ENCODE assay signal across 8 cellular contexts in the genomic region with DNA sequence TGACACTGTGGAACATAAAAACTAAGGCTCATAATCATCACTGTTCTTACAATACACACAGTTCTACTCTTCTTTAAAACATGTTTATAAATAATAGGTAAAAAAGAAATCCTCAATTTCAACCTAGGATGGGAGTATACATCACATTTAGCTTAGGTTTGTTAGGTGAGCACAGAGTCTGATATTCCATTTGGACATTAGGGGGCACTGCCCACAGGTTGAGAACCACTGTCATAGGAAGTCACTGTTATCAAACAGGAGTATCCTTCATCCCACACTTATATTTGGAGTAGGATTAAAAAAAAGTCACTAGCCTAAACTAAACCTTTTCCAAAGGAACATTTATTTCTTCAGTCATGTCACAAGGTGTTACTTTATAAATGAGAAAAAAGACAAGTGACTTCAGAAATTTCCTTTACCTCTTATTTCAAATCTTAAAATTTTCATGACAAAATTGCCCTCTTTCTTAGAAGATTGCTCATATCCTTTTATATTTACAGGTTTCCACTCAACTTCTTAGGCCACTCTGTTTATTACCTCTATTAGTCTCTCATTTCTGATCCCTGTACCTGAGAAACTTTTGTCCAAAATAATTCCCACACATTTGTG.
A peak's percentile ranks its signal among the peaks of the same experiment; 100 is the strongest.
DNase-seq lines count a peak whose midpoint lies in the region; ATAC-seq and TF ChIP-seq lines count a peak whose summit lies in the region.

No MANE protein-coding gene starts in this region.

- no peak overlapping the region for H3K27ac ChIP-seq in HL-60 (replicated peaks)

- ATAC-seq in GM19395 (IDR thresholded peaks at IDR 0.05; ENCODE audit: unreplicated experiment), result peak; percentile 73

- intact Hi-C loops in posterior cingulate gyrus (cut with DNase I), result no loop called here

- H3K9me3 ChIP-seq in BE2C, result no peaks in the 10 kb centered on the region

- peaks cover 20% of the 10 kb centered on the region for H3K4me1 ChIP-seq in BE2C

- H3K27me3 ChIP-seq in BE2C (no peaks in the 10 kb centered on the region), HL-60 (ENCODE audit: insufficient read depth, poor library complexity, severe bottlenecking) (no peaks in the 10 kb centered on the region)

- H3K36me3 ChIP-seq in BE2C, result no peaks in the 10 kb centered on the region; the same call in 1 of the 2 replicates

- H3K4me3 ChIP-seq in BE2C (ENCODE audit: low read depth, low read length), result no peak overlapping the region
- no peak overlapping the region for H3K4me3 ChIP-seq in HL-60 (replicated peaks; ENCODE audit: insufficient read depth, low read length)
- no peak overlapping the region for H3K4me3 ChIP-seq in cardiac fibroblast (replicated peaks in 1 of 2; ENCODE audit: low read depth in 2 of 2, low read length in 2 of 2)

- TF ChIP-seq CTCF in BE2C (IDR thresholded peaks at IDR 0.05; ENCODE audit: low read depth, low read length), result peak; percentile 89
- peak; percentile 14 for TF ChIP-seq CTCF in HL-60 (IDR thresholded peaks at IDR 0.05; ENCODE audit: insufficient read depth, low read length)
- peak; percentile 69 for TF ChIP-seq CTCF in cardiac fibroblast (IDR thresholded peaks at IDR 0.05; ENCODE audit: low read depth, low read length)

- peak; percentile 55 for DNase-seq in BE2C
- DNase-seq in HL-60 (ENCODE audit: low read depth in 1 of 2, low spot score in 1 of 2), result no peak
- peak; percentile 25 to 54 for DNase-seq in cardiac fibroblast (ENCODE audit: low read depth in 2 of 2)
- DNase-seq in renal cortical epithelial cell (ENCODE audit: low read depth), result peak; percentile 29
- no peak for DNase-seq in DMS79 treated with DMSO at 0.1 percent for 48 hours (lab: John Stamatoyannopoulos, UW)
- DNase-seq in NCI-H2081 treated with DMSO at 0.1 percent for 48 hours (lab: John Stamatoyannopoulos, UW), result no peak
- DNase-seq in posterior cingulate gyrus, result no peak

Comparison
In these comparisons a context has a peak if more than half of its experiments do, and no peak if none do; other contexts are left out.
1. DNase-seq: peak in BE2C (single experiment), cardiac fibroblast (2 of 2) and renal cortical epithelial cell (single experiment); none in HL-60 (0 of 2), DMS79 treated with DMSO at 0.1 percent for 48 hours (single experiment), NCI-H2081 treated with DMSO at 0.1 percent for 48 hours (single experiment) and posterior cingulate gyrus (0 of 10).
2. CTCF ChIP-seq: peak in every context shown above with its lines; median percentile 89 in BE2C; 69 in cardiac fibroblast; 14 in HL-60.